Comparison of ENCODE assay signal across 15 cellular contexts in genomic region chr3:121979246-121979645, GRCh38. TPM values are rescaled to one million over a fixed set of nuclear protein-coding genes. Genes with fewer than 3 reads are reported as not detected.
"Had no signal": no experiment of that assay in that cellular context is flagged by ENCODE, and none has a peak within 500 bp of the region (broad histone marks: within the 10 kb centered on the region; RNA-seq: fewer than 3 reads in every experiment).

No MANE protein-coding gene starts in this region.

- ATAC-seq: lower lobe of right lung; naive thymus-derived CD4-positive, alpha-beta T cell had no signal

- H3K4me3 ChIP-seq: lower lobe of right lung, stomach, thoracic aorta had no signal

- H3K27me3 ChIP-seq: neutrophil, stomach had no signal

- DNase-seq: activated CD4-positive, alpha-beta T cell treated with anti-CD3 and anti-CD28 coated beads for 4 hours; activated naive CD4-positive, alpha-beta T cell; cortex of kidney; effector CD8-positive, alpha-beta T cell; glutamatergic neuron; lower lobe of right lung; naive thymus-derived CD4-positive, alpha-beta T cell; posterior cingulate gyrus; stimulated activated CD4-positive, alpha-beta T cell treated with anti-CD3 and anti-CD28 coated beads, Interleukin-4, amount 100 ng/mL, for 4 hours; stomach had no signal

- H3K9me3 ChIP-seq: neutrophil had no signal

- H3K27ac ChIP-seq: lower lobe of right lung, neutrophil, stomach, thoracic aorta had no signal

- H3K36me3 ChIP-seq: lower lobe of right lung, neutrophil, stomach, thoracic aorta had no signal

- H3K27ac Mint-ChIP-seq: activated T-helper 1 cell treated with anti-CD3 and anti-CD28 coated beads, Interleukin-12 subunit alpha, Interleukin-12 subunit beta, Interleukin-2, Interleukin-4 antibody, amounts not matched to agents 30 ng/mL and 10 ng/mL and 1 ng/mL, durations not matched to agents 14 hours and 24 hours and 36 hours; naive thymus-derived CD4-positive, alpha-beta T cell had no signal

- H3K4me1 ChIP-seq: lower lobe of right lung had no signal

- H3K4me3 Mint-ChIP-seq: activated T-helper 1 cell treated with anti-CD3 and anti-CD28 coated beads, Interleukin-12 subunit alpha, Interleukin-12 subunit beta, Interleukin-2, Interleukin-4 antibody, amounts not matched to agents 30 ng/mL and 10 ng/mL and 1 ng/mL, durations not matched to agents 14 hours and 24 hours and 36 hours; naive thymus-derived CD4-positive, alpha-beta T cell had no signal

RNA-seq across cellular contexts. Expression of gene ILDR1, which starts 42.8 kb away (rescaled TPM):
- total RNA-seq: cardiac septum, skeletal muscle tissue, thoracic aorta had no signal
- polyA plus RNA-seq: naive thymus-derived CD4-positive, alpha-beta T cell had no signal
